ENCODE assay signal across 18 cellular contexts in genomic region chr15:45943255-45943654, GRCh38.
DNase-seq lines count a peak whose midpoint lies in the region; ATAC-seq, FAIRE-seq and TF ChIP-seq lines count a peak whose summit lies in the region.
"Had no signal": no experiment of that assay in that cellular context is flagged by ENCODE, and none has a peak within 500 bp of the region (broad histone marks: within the 10 kb centered on the region; RNA-seq: fewer than 3 reads in every experiment).

No MANE protein-coding gene starts in this region.

- FAIRE-seq in GM12892 (lab: Jason Lieb, UNC) = no peak
- FAIRE-seq: colon, TTC549 had no signal

- H3K36me3 ChIP-seq in hepatocyte (replicated peaks; ENCODE audit: insufficient read depth, low read depth) (no peaks in the 10 kb centered on the region), suprapubic skin (no peaks in the 10 kb centered on the region)
- H3K36me3 ChIP-seq: prostate gland had no signal

- TF ChIP-seq CTCF in hepatocyte (IDR thresholded peaks at IDR 0.05; ENCODE audit: poor library complexity) (no peak), suprapubic skin (IDR thresholded peaks at IDR 0.05) (no peak)

- H3K4me1 ChIP-seq in hepatocyte (ENCODE audit: insufficient read depth) (peaks cover 3% of the 10 kb centered on the region), suprapubic skin (no peaks in the 10 kb centered on the region)
- H3K4me1 ChIP-seq: prostate gland had no signal

- H3K4me2 ChIP-seq in hepatocyte = no peak overlapping the region

- no peak overlapping the region for H2AFZ ChIP-seq in hepatocyte

- no peak overlapping the region for H3K4me3 ChIP-seq in hepatocyte
- no peak overlapping the region for H3K4me3 ChIP-seq in suprapubic skin
- H3K4me3 ChIP-seq: prostate gland had no signal

- H3K27ac ChIP-seq in hepatocyte = no peak overlapping the region
- no peak overlapping the region for H3K27ac ChIP-seq in suprapubic skin
- H3K27ac ChIP-seq: prostate gland had no signal

- H3K27me3 ChIP-seq in hepatocyte (no peaks in the 10 kb centered on the region), suprapubic skin (no peaks in the 10 kb centered on the region)

- TF ChIP-seq POLR2A in suprapubic skin (IDR thresholded peaks at IDR 0.05) (no peak), GM12892 (IDR thresholded peaks at IDR 0.05; ENCODE audit: low read depth, low read length) (no peak)

- no peaks in the 10 kb centered on the region for H3K79me2 ChIP-seq in hepatocyte

- no peak for TF ChIP-seq EP300 in suprapubic skin (IDR thresholded peaks at IDR 0.05)

- DNase-seq in HT1080 (ENCODE audit: low read depth) (peak; percentile 9), hepatocyte (ENCODE audit: low spot score) (peak; percentile 32), suprapubic skin (ENCODE audit: low spot score in 2 of 2) (no peak), GM12892 (ENCODE audit: insufficient read length) (no peak), DMS 273 (lab: John Stamatoyannopoulos, UW; ENCODE audit: unreplicated experiment) (no peak)
- DNase-seq: activated CD8-positive, alpha-beta memory T cell treated with anti-CD3 and anti-CD28 coated beads for 24 hours; activated naive CD8-positive, alpha-beta T cell treated with anti-CD3 and anti-CD28 coated beads, Interleukin-2, amount 10 ng/mL, durations not matched to agents 7 days and 5 days; C1 segment of cervical spinal cord; NCI-H69; SHP77; stimulated activated CD4-positive, alpha-beta T cell treated with anti-CD3 and anti-CD28 coated beads, Interleukin-2, amount 100 ng/mL, for 24 hours; stimulated activated naive CD4-positive, alpha-beta T cell had no signal

- H4K20me1 ChIP-seq in hepatocyte (ENCODE audit: insufficient read depth, poor library complexity, severe bottlenecking) = no peaks in the 10 kb centered on the region

- no peaks in the 10 kb centered on the region for H3K9me2 ChIP-seq in hepatocyte (replicated peaks; ENCODE audit: insufficient read depth)

- WGBS in hepatocyte (ENCODE audit: low lambda C conversion rate, missing lambda C conversion rate) = 61% methylated on average over 4 of the region's 4 CpGs
- WGBS in suprapubic skin = 92% methylated on average over 4 of the region's 4 CpGs

- ATAC-seq in GM18508 (IDR thresholded peaks at IDR 0.05; ENCODE audit: insufficient read depth, unreplicated experiment) (peak; percentile 77), GM21786 (IDR thresholded peaks at IDR 0.05; ENCODE audit: unreplicated experiment) (peak; percentile 57), GM19351 (IDR thresholded peaks at IDR 0.05; ENCODE audit: unreplicated experiment) (no peak)

- H3K9me3 ChIP-seq in hepatocyte (ENCODE audit: low read depth) (no peaks in the 10 kb centered on the region), suprapubic skin (no peaks in the 10 kb centered on the region)
- H3K9me3 ChIP-seq: prostate gland had no signal

Comparison
In these comparisons a context has a peak if more than half of its experiments do, and no peak if none do; other contexts are left out.
1. DNase-seq: peak in HT1080 (single experiment) and hepatocyte (single experiment); none in suprapubic skin (0 of 2), GM12892 (single experiment) and DMS 273 (single experiment).